ENCODE assay signal across 21 cellular contexts in the genomic region with DNA sequence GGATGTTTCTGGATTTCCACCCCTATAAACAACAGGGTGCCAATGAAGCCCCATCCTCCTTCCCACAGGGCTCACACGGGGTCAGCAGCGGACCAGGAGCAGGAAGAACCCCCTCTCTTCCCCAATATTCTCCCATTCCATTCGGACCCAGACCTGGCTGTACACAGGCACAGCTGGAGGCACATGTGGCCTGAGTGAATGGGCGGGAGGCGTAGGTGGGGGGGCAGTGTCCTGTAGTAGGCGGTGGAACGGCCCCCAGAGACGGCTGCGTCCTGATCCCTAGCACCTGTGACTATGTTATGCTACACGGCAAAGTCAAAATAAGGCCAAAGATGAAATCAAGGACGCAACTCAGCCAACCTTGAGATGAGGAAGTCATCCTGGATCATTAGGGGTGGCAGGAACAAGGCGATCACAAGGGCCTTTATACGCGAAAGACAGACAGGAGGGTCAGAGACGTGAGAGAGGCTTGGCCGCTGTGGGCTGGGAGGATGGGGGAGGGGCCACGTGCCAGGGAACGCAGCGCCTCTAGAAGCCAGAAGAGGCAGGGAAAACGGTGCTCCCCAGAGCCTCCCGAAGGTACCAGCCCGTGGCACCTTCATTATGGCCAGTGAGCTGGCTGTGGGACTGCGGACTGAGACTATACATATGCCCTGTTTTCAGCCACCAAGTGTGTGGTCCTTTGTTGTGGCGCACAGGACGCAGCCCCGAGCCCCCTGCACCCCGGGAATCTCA.
DNase-seq lines count a peak whose midpoint lies in the region; ATAC-seq, FAIRE-seq and TF ChIP-seq lines count a peak whose summit lies in the region.
"Had no signal": no experiment of that assay in that cellular context is flagged by ENCODE, and none has a peak within 500 bp of the region (broad histone marks: within the 10 kb centered on the region; RNA-seq: fewer than 3 reads in every experiment).

No MANE protein-coding gene starts in this region.

- H3K9ac ChIP-seq in HepG2 (ENCODE audit: insufficient read depth, low read depth, low read length) = no peak overlapping the region
- H3K9ac ChIP-seq: BLaER1 treated with 17β-estradiol and CSF1 and Interleukin-3, amounts not matched to agents 10 nM and 100 nM; GM23248; KMS-11 had no signal

- H3K27ac Mint-ChIP-seq in nephron progenitor cell = no peak overlapping the region

- no peak overlapping the region for H3K4me3 Mint-ChIP-seq in nephron progenitor cell
- H3K4me3 Mint-ChIP-seq: CD8-positive, alpha-beta memory T cell had no signal

- peaks cover 12 to 73% of the 10 kb centered on the region in 2 experiments; a peak in 4 of 5 replicates for H3K27me3 ChIP-seq in HepG2 (ENCODE audit: control insufficient read depth in 1 of 2, insufficient read depth in 2 of 2, low read length in 2 of 2)
- H3K27me3 ChIP-seq: Peyer's patch had no signal

- TF ChIP-seq RAD21 in HepG2 (CRISPR knock-in tag; IDR thresholded peaks at IDR 0.05) = no peak

- CTCF ChIA-PET in HepG2 (lab: Yijun Ruan, JAX; ENCODE audit: low intra/inter-chr PET ratio, low total read pairs) = interaction anchor here (1.3 kb wide), 1 partner anchor 204 kb away, joined by 3 read pairs; no protein-coding TSS in a partner anchor

- H3K36me3 Mint-ChIP-seq in nephron progenitor cell (ENCODE audit: low read depth) = no peaks in the 10 kb centered on the region
- H3K36me3 Mint-ChIP-seq: CD8-positive, alpha-beta memory T cell had no signal

- peaks cover 7% of the 10 kb centered on the region; the same call in 1 of the 2 replicates for H3K4me1 ChIP-seq in HepG2 (ENCODE audit: insufficient read depth, low read length)
- H3K4me1 ChIP-seq: Peyer's patch had no signal

- ATAC-seq in Right ventricle myocardium superior (ENCODE audit: poor library complexity) = no peak
- no peak for ATAC-seq in left ventricle myocardium superior
- ATAC-seq in HepG2 = no peak
- ATAC-seq in GM21381 (IDR thresholded peaks at IDR 0.05; ENCODE audit: unreplicated experiment) = no peak

- TF ChIP-seq POLR2A in HepG2 (IDR thresholded peaks at IDR 0.05; ENCODE audit: insufficient read depth in 1 of 2, low read depth in 2 of 2, low read length in 2 of 2) = no peak

- peaks cover 6% of the 10 kb centered on the region for H3K4me1 Mint-ChIP-seq in nephron progenitor cell

- H3K9me3 Mint-ChIP-seq in nephron progenitor cell = peaks cover 5% of the 10 kb centered on the region
- H3K9me3 Mint-ChIP-seq: CD8-positive, alpha-beta memory T cell had no signal

- peaks cover 23% of the 10 kb centered on the region for H3K27me3 Mint-ChIP-seq in nephron progenitor cell (ENCODE audit: low read depth, poor library complexity)

- H3K4me2 ChIP-seq in HepG2 (ENCODE audit: low read depth, low read length) = no peak overlapping the region
- H3K4me2 ChIP-seq: KMS-11 had no signal

- no peak for FAIRE-seq in HepG2 (lab: Jason Lieb, UNC)
- no peak for FAIRE-seq in frontal cortex (lab: Jason Lieb, UNC)
- FAIRE-seq: D721Med had no signal

- POLR2A ChIA-PET in HepG2 (lab: Yijun Ruan, JAX) = interaction anchor here (0.5 kb wide), 1 partner anchor 302 kb away, joined by 3 read pairs; no protein-coding TSS in a partner anchor

- no peaks in the 10 kb centered on the region for H3K36me3 ChIP-seq in HepG2 (replicated peaks in 1 of 2; ENCODE audit: control insufficient read depth in 1 of 2, insufficient read depth in 2 of 2, low read length in 2 of 2)
- H3K36me3 ChIP-seq: BLaER1 treated with 17β-estradiol and CSF1 and Interleukin-3, amounts not matched to agents 10 nM and 100 nM; Peyer's patch had no signal

- 40% methylated on average over 17 of the region's 27 CpGs for WGBS in HepG2 (ENCODE audit: low lambda C conversion rate)

- no peaks in the 10 kb centered on the region for H3K9me3 ChIP-seq in HepG2 (ENCODE audit: low read length)
- H3K9me3 ChIP-seq: Peyer's patch had no signal

- H4K20me1 ChIP-seq in HepG2 (ENCODE audit: insufficient read depth, low read length) = no peaks in the 10 kb centered on the region
- H4K20me1 ChIP-seq: BLaER1 treated with 17β-estradiol and CSF1 and Interleukin-3, amounts not matched to agents 10 nM and 100 nM had no signal

- in situ Hi-C loops in HepG2 (cut with HindIII; ENCODE audit: extremely low pct_ligation_motif_present, low pct_unique_long_range_greater_than_20kb) = no loop called here

- H3K79me2 ChIP-seq in HepG2 (ENCODE audit: insufficient read depth, low read length) = no peaks in the 10 kb centered on the region

- intact Hi-C loops in Right ventricle myocardium superior (cut with DNase I) (no loop called here), left ventricle myocardium superior (cut with micrococcal nuclease) (no loop called here), HepG2 (cut with micrococcal nuclease; ENCODE audit: unreplicated experiment) (no loop called here)

- no peak overlapping the region for H3K4me3 ChIP-seq in HepG2 (replicated peaks in 1 of 3; ENCODE audit: insufficient read depth in 1 of 3, low read depth in 2 of 3, low read length in 3 of 3)
- H3K4me3 ChIP-seq: BLaER1 treated with 17β-estradiol and CSF1 and Interleukin-3, amounts not matched to agents 10 nM and 100 nM; GM23248; Peyer's patch had no signal

- no peak overlapping the region for H2AFZ ChIP-seq in HepG2 (ENCODE audit: low read length)
- H2AFZ ChIP-seq: GM23248 had no signal

- TF ChIP-seq CTCF in HepG2 (CRISPR knock-in tag; IDR thresholded peaks at IDR 0.05) = no peak
- TF ChIP-seq CTCF in nephron progenitor cell (IDR thresholded peaks at IDR 0.05) = no peak

- no peak for TF ChIP-seq EP300 in HepG2 (IDR thresholded peaks at IDR 0.05; ENCODE audit: low read depth in 2 of 2, low read length in 2 of 2)
- TF ChIP-seq EP300 in HepG2 (CRISPR knock-in tag; IDR thresholded peaks at IDR 0.05; ENCODE audit: borderline replicate concordance) = no peak

- BruUV-seq in HepG2 (replicated peaks; lab: Mats Ljungman, UMichigan) = no TSS peak

- peak overlapping the region; percentile 82 for H3K27ac ChIP-seq in caudate nucleus (ENCODE audit: low read depth, low read length)
- no peak overlapping the region for H3K27ac ChIP-seq in HepG2 (ENCODE audit: extremely low read length, insufficient read depth, low read length)
- H3K27ac ChIP-seq: BLaER1 treated with 17β-estradiol and CSF1 and Interleukin-3, amounts not matched to agents 10 nM and 100 nM; GM23248; KMS-11; Peyer's patch had no signal

- DNase-seq in Right ventricle myocardium superior (peak; percentile 34), left ventricle myocardium superior (no peak), caudate nucleus (lab: John Stamatoyannopoulos, UW) (no peak), HepG2 (ENCODE audit: low spot score) (no peak), nephron progenitor cell (no peak), frontal cortex (ENCODE audit: low spot score in 2 of 2) (no peak), NCI-H2227 treated with DMSO at 0.1 percent for 48 hours (lab: John Stamatoyannopoulos, UW) (no peak)
- DNase-seq: CD8-positive, alpha-beta memory T cell; DMS79; GM23248; NCI-H1436; NCI-H2029; NCI-H2171; NCI-H510A; NCI-H774; Peyer's patch; SHP77 had no signal

TF ChIP-seq in HepG2, 621 proteins besides CTCF, POLR2A, EP300 and RAD21:
- TF ChIP-seq SOX13 (IDR thresholded peaks at IDR 0.05) (no peak), SOX13 (CRISPR knock-in tag; conservative IDR thresholded peaks at IDR 0.05 in 1 of 2, IDR thresholded peaks at IDR 0.05 in 1 of 2) (no peak), TEAD3 (CRISPR knock-in tag; optimal IDR thresholded peaks at IDR 0.05; ENCODE audit: borderline replicate concordance) (no peak), ZNF329 (CRISPR knock-in tag; IDR thresholded peaks at IDR 0.05; ENCODE audit: low read depth) (no peak), ZNF263 (CRISPR knock-in tag; IDR thresholded peaks at IDR 0.05) (0 out of 2 replicates have a peak, but pooled peaks have one; percentile 35)
